18 cellular contexts compared by ENCODE assay signal in genomic region chr3:11554236-11554610, GRCh38.
DNase-seq lines count a peak whose midpoint lies in the region; ATAC-seq, FAIRE-seq and TF ChIP-seq lines count a peak whose summit lies in the region.
"Had no signal": no experiment of that assay in that cellular context is flagged by ENCODE, and none has a peak within 500 bp of the region (broad histone marks: within the 10 kb centered on the region; RNA-seq: fewer than 3 reads in every experiment).

No MANE protein-coding gene starts in this region.

- POLR2A ChIA-PET in RWPE1 (lab: Yijun Ruan, JAX; ENCODE audit: low non-redundant PET) = no interaction called here

- H3K79me1 ChIP-seq in neuronal stem cell (ENCODE audit: low read depth, low read length) = peaks cover 2% of the 10 kb centered on the region

- H2BK15ac ChIP-seq in neuronal stem cell (ENCODE audit: low read length) = no peak overlapping the region

- no peak overlapping the region for H2BK120ac ChIP-seq in neuronal stem cell (ENCODE audit: low read depth, low read length)

- no peaks in the 10 kb centered on the region for H3K27me3 ChIP-seq in dorsolateral prefrontal cortex
- H3K27me3 ChIP-seq in pancreas = no peaks in the 10 kb centered on the region
- no peaks in the 10 kb centered on the region for H3K27me3 ChIP-seq in tibial artery
- H3K27me3 ChIP-seq in neuronal stem cell (ENCODE audit: control insufficient read depth in 3 of 3, insufficient read depth in 3 of 3, low read depth in 1 of 3, low read length in 3 of 3) = no peaks in the 10 kb centered on the region
- H3K27me3 ChIP-seq: BE2C had no signal

- H3K36me3 ChIP-seq in pancreas = no peaks in the 10 kb centered on the region
- H3K36me3 ChIP-seq in tibial artery = peaks cover 10 to 27% (median 21%) of the 10 kb centered on the region in 3 donors
- peaks cover 23 to 75% of the 10 kb centered on the region in 2 donors for H3K36me3 ChIP-seq in neuronal stem cell (replicated peaks in 1 of 2; ENCODE audit: control insufficient read depth in 2 of 2, insufficient read depth in 2 of 2, low read length in 2 of 2)

- H4K91ac ChIP-seq in neuronal stem cell (ENCODE audit: low read depth, low read length, poor library complexity) = no peak overlapping the region

- no peak overlapping the region for H3K4me2 ChIP-seq in neuronal stem cell (ENCODE audit: insufficient read depth, low read length, poor library complexity, severe bottlenecking)
- H3K4me2 ChIP-seq: KMS-11 had no signal

- H3K9me3 ChIP-seq in pancreas (no peaks in the 10 kb centered on the region), tibial artery (no peaks in the 10 kb centered on the region), neuronal stem cell (replicated peaks in 1 of 2; ENCODE audit: control insufficient read depth in 2 of 2, insufficient read depth in 1 of 2, low read depth in 1 of 2, low read length in 2 of 2) (peaks cover 0 to 8% of the 10 kb centered on the region in 2 donors)
- H3K9me3 ChIP-seq: BE2C had no signal

- H3K18ac ChIP-seq in neuronal stem cell (ENCODE audit: low read length) = no peak overlapping the region

- H3K14ac ChIP-seq in neuronal stem cell (ENCODE audit: low read length) = no peak overlapping the region

- no peak overlapping the region for H3K23ac ChIP-seq in neuronal stem cell (ENCODE audit: low read depth, low read length, poor library complexity)

- DNase-seq in RWPE1 (ENCODE audit: low spot score) = no peak
- DNase-seq in dorsolateral prefrontal cortex = no peak
- peak in 2 of 6 donors; percentile 32 to 54 for DNase-seq in pancreas
- no peak for DNase-seq in tibial artery
- DNase-seq in neuronal stem cell (ENCODE audit: low spot score) = no peak
- DNase-seq in NCI-H146 treated with DMSO at 0.1 percent for 48 hours (lab: John Stamatoyannopoulos, UW; ENCODE audit: unreplicated experiment) = no peak
- DNase-seq in NCI-H2171 (lab: John Stamatoyannopoulos, UW) = no peak
- DNase-seq: activated B cell treated with CpG ODN at 0.5 μM for 24 hours; activated effector memory CD4-positive, alpha-beta T cell treated with Interleukin-2 at 50 U/mL for 16 hours; BE2C; effector CD8-positive, alpha-beta T cell; naive B cell; NCI-H1105; NCI-H2171 treated with DMSO at 0.1 percent for 48 hours; NCI-H82; stimulated activated CD4-positive, alpha-beta T cell treated with anti-CD3 and anti-CD28 coated beads, Interleukin-1b, Interleukin-23, amount 100 ng/mL, for 48 hours had no signal

- H2AFZ ChIP-seq in neuronal stem cell (ENCODE audit: low read length) = no peak overlapping the region

- peak; percentile 6 to 41 (median 32) for ATAC-seq in pancreas

- no peak overlapping the region for H2AK5ac ChIP-seq in neuronal stem cell (ENCODE audit: low read depth, low read length)

- H3K9ac ChIP-seq in neuronal stem cell (ENCODE audit: low read depth, low read length, poor library complexity) = no peak overlapping the region
- H3K9ac ChIP-seq: KMS-11 had no signal

- H2BK12ac ChIP-seq in neuronal stem cell (ENCODE audit: low read length) = no peak overlapping the region

- H2BK5ac ChIP-seq in neuronal stem cell (ENCODE audit: low read length) = no peak overlapping the region

- CTCF ChIA-PET in RWPE1 (lab: Yijun Ruan, JAX) = no interaction called here

- H4K8ac ChIP-seq in neuronal stem cell (ENCODE audit: low read depth, low read length) = no peak overlapping the region

- peaks cover 6 to 15% (median 12%) of the 10 kb centered on the region in 3 donors for H3K4me1 ChIP-seq in pancreas
- peaks cover 5 to 78% (median 57%) of the 10 kb centered on the region in 4 donors for H3K4me1 ChIP-seq in tibial artery
- peaks cover 4 to 28% of the 10 kb centered on the region in 2 donors for H3K4me1 ChIP-seq in neuronal stem cell (ENCODE audit: control insufficient read depth in 2 of 2, insufficient read depth in 1 of 2, low read depth in 1 of 2, low read length in 2 of 2)
- H3K4me1 ChIP-seq: BE2C had no signal

- H3K4me3 ChIP-seq in dorsolateral prefrontal cortex (no peak overlapping the region), pancreas (no peak overlapping the region), tibial artery (no peak overlapping the region), neuronal stem cell (ENCODE audit: low read length in 2 of 2) (peak overlapping the region in 1 of 2 donors; percentile 34)

- WGBS in pancreas, 2 donors = 76 to 84% methylated on average over 3 of the region's 3 CpGs
- WGBS in neuronal stem cell (ENCODE audit: extremely low coverage in 2 of 2, insufficient read length in 2 of 2, insufficient replicate concordance in 1 of 2), 2 donors = no CpG with 5 or more reads among the region's 3 CpGs

- intact Hi-C loops in dorsolateral prefrontal cortex (cut with DNase I) = no loop called here
- intact Hi-C loops in pancreas (cut with DNase I) = no loop called here
- intact Hi-C loops in tibial artery (cut with DNase I; ENCODE audit: low total_unique reads) = no loop called here

- H3K4ac ChIP-seq in neuronal stem cell (ENCODE audit: low read length) = no peak overlapping the region

- H3K27ac ChIP-seq in RWPE1 (peak overlapping the region; percentile 52), dorsolateral prefrontal cortex (peak overlapping the region in 51 of 59 donors; percentile 13 to 98 (median 75)), pancreas (peak overlapping the region in 2 of 4 donors; percentile 46 to 63), tibial artery (peak overlapping the region; percentile 83 to 85), neuronal stem cell (replicated peaks; ENCODE audit: low read length) (no peak overlapping the region)
- H3K27ac ChIP-seq: KMS-11 had no signal

- no peak for TF ChIP-seq CTCF in RWPE1 (conservative IDR thresholded peaks at IDR 0.05; ENCODE audit: low read depth)
- no peak for TF ChIP-seq CTCF in dorsolateral prefrontal cortex (IDR thresholded peaks at IDR 0.05 in 54 of 56, conservative IDR thresholded peaks at IDR 0.05 in 2 of 56; ENCODE audit: low read depth in 1 of 56, partially characterized antibody in 56 of 56)
- no peak for TF ChIP-seq CTCF in pancreas (IDR thresholded peaks at IDR 0.05)
- no peak for TF ChIP-seq CTCF in tibial artery (IDR thresholded peaks at IDR 0.05)

- no peak for FAIRE-seq in pancreas (lab: Jason Lieb, UNC)
- FAIRE-seq: GM18507 had no signal
